Comparison of ENCODE assay signal across 17 cellular contexts in genomic region chr6:156978948-156979347, GRCh38.
A peak's percentile ranks its signal among the peaks of the same experiment; 100 is the strongest.
DNase-seq lines count a peak whose midpoint lies in the region; ATAC-seq and TF ChIP-seq lines count a peak whose summit lies in the region.
"Had no signal": no experiment of that assay in that cellular context is flagged by ENCODE, and none has a peak within 500 bp of the region (broad histone marks: within the 10 kb centered on the region; RNA-seq: fewer than 3 reads in every experiment).

No MANE protein-coding gene starts in this region.

- DNase-seq in activated T-cell treated with anti-CD3 and anti-CD28 coated beads, Interleukin-2, amount 50 U/mL, for 72 hours = no peak
- no peak for DNase-seq in activated T-cell treated with anti-CD3 and anti-CD28 coated beads, Interleukin-2, amount 50 U/mL, for 1 hour
- no peak for DNase-seq in stimulated activated naive CD8-positive, alpha-beta T cell treated with anti-CD3 and anti-CD28 coated beads, Interleukin-15, amount 100 ng/mL, for 72 hours
- DNase-seq in H4 (ENCODE audit: low spot score) (no peak), NCI-H226 (no peak), Caco-2 (no peak)
- DNase-seq: ACHN, dorsolateral prefrontal cortex, IMR-90, mesenchymal stem cell, NCI-H1436 treated with DMSO at 0.1 percent for 48 hours, NCI-H82, ovary had no signal

- H3K36me3 Mint-ChIP-seq in activated T-cell treated with anti-CD3 and anti-CD28 coated beads, Interleukin-2, amount 50 U/mL, for 72 hours (ENCODE audit: insufficient read depth in 2 of 2) = peaks cover 0 to 2% of the 10 kb centered on the region in 2 donors
- H3K36me3 Mint-ChIP-seq in IgD-negative memory B cell = peaks cover 5% of the 10 kb centered on the region
- H3K36me3 Mint-ChIP-seq in Caco-2 (ENCODE audit: insufficient read depth, unreplicated experiment) = peaks cover 4% of the 10 kb centered on the region

- CTCF ChIA-PET in Caco-2 (lab: Charles Lee) = no interaction called here

- peaks cover 91% of the 10 kb centered on the region for H3K4me1 Mint-ChIP-seq in activated T-cell treated with anti-CD3 and anti-CD28 coated beads, Interleukin-2, amount 50 U/mL, for 72 hours (ENCODE audit: low read depth)
- H3K4me1 Mint-ChIP-seq in IgD-negative memory B cell = peaks cover 69 to 84% (median 69%) of the 10 kb centered on the region in 3 donors
- H3K4me1 Mint-ChIP-seq in stimulated activated naive CD8-positive, alpha-beta T cell treated with anti-CD3 and anti-CD28 coated beads, Interleukin-15, amount 100 ng/mL, for 72 hours = peaks cover 100% of the 10 kb centered on the region
- H3K4me1 Mint-ChIP-seq in Caco-2 (ENCODE audit: low read depth, unreplicated experiment) = peaks cover 13% of the 10 kb centered on the region

- no TSS peak for BruUV-seq in Caco-2 (replicated peaks; lab: Mats Ljungman, UMichigan)

- peaks cover 3% of the 10 kb centered on the region; the same call in 1 of the 2 replicates for H3K4me1 ChIP-seq in Caco-2
- H3K4me1 ChIP-seq: SJSA1 had no signal

- H3K27me3 Mint-ChIP-seq in activated T-cell treated with anti-CD3 and anti-CD28 coated beads, Interleukin-2, amount 50 U/mL, for 72 hours (ENCODE audit: low read depth) = no peaks in the 10 kb centered on the region
- no peaks in the 10 kb centered on the region for H3K27me3 Mint-ChIP-seq in IgD-negative memory B cell
- no peaks in the 10 kb centered on the region for H3K27me3 Mint-ChIP-seq in stimulated activated naive CD8-positive, alpha-beta T cell treated with anti-CD3 and anti-CD28 coated beads, Interleukin-15, amount 100 ng/mL, for 72 hours
- H3K27me3 Mint-ChIP-seq in Caco-2 (ENCODE audit: insufficient read depth, unreplicated experiment) = no peaks in the 10 kb centered on the region

- no peaks in the 10 kb centered on the region for H3K9me3 Mint-ChIP-seq in activated T-cell treated with anti-CD3 and anti-CD28 coated beads, Interleukin-2, amount 50 U/mL, for 72 hours
- H3K9me3 Mint-ChIP-seq in IgD-negative memory B cell (no peaks in the 10 kb centered on the region), Caco-2 (ENCODE audit: unreplicated experiment) (no peaks in the 10 kb centered on the region)
- H3K9me3 Mint-ChIP-seq in stimulated activated naive CD8-positive, alpha-beta T cell treated with anti-CD3 and anti-CD28 coated beads, Interleukin-15, amount 100 ng/mL, for 72 hours = no peaks in the 10 kb centered on the region

- H3K27me3 ChIP-seq in Caco-2 (replicated peaks; ENCODE audit: control insufficient read depth, insufficient read depth, low read length) = no peaks in the 10 kb centered on the region
- H3K27me3 ChIP-seq: ascending aorta, dorsolateral prefrontal cortex, ovary, SJSA1 had no signal

- H3K9me3 ChIP-seq in Caco-2 = no peaks in the 10 kb centered on the region
- H3K9me3 ChIP-seq: ascending aorta, ovary, SJSA1 had no signal

- peak overlapping the region; percentile 22 to 70 for H3K4me3 Mint-ChIP-seq in activated T-cell treated with anti-CD3 and anti-CD28 coated beads, Interleukin-2, amount 50 U/mL, for 72 hours
- H3K4me3 Mint-ChIP-seq in IgD-negative memory B cell (peak overlapping the region in 2 of 4 donors; percentile 22 to 41), Caco-2 (ENCODE audit: unreplicated experiment) (no peak overlapping the region)
- H3K4me3 Mint-ChIP-seq in stimulated activated naive CD8-positive, alpha-beta T cell treated with anti-CD3 and anti-CD28 coated beads, Interleukin-15, amount 100 ng/mL, for 72 hours = no peak overlapping the region

- TF ChIP-seq CTCF in Caco-2 (IDR thresholded peaks at IDR 0.05; ENCODE audit: insufficient read depth in 1 of 2, low read depth in 1 of 2, low read length in 1 of 2, severe bottlenecking in 1 of 2, unreplicated experiment in 1 of 2) = no peak

- intact Hi-C loops in Caco-2 (cut with micrococcal nuclease; ENCODE audit: unreplicated experiment) = no loop called here

- POLR2A ChIA-PET in Caco-2 (lab: Charles Lee) = interaction anchor here (0.7 kb wide), 1 partner anchor 108 kb away, joined by 5 read pairs; no protein-coding TSS in a partner anchor

- peak; percentile 87 to 90 for ATAC-seq in activated T-cell treated with anti-CD3 and anti-CD28 coated beads, Interleukin-2, amount 50 U/mL, for 72 hours (replicated peaks in 1 of 2)
- peak; percentile 74 for ATAC-seq in HG02870 (IDR thresholded peaks at IDR 0.05; ENCODE audit: unreplicated experiment)
- ATAC-seq in stimulated activated naive CD8-positive, alpha-beta T cell treated with anti-CD3 and anti-CD28 coated beads, Interleukin-15, amount 100 ng/mL, for 72 hours = peak; percentile 69

- no peak overlapping the region for H3K4me3 ChIP-seq in Caco-2 (ENCODE audit: low read depth, low read length)
- H3K4me3 ChIP-seq: ascending aorta, dorsolateral prefrontal cortex, ovary, SJSA1 had no signal

- peak overlapping the region; percentile 16 for H3K27ac Mint-ChIP-seq in activated T-cell treated with anti-CD3 and anti-CD28 coated beads, Interleukin-2, amount 50 U/mL, for 72 hours
- peak overlapping the region in 2 of 3 donors; percentile 43 to 46 for H3K27ac Mint-ChIP-seq in IgD-negative memory B cell
- H3K27ac Mint-ChIP-seq in stimulated activated naive CD8-positive, alpha-beta T cell treated with anti-CD3 and anti-CD28 coated beads, Interleukin-15, amount 100 ng/mL, for 72 hours = no peak overlapping the region
- H3K27ac Mint-ChIP-seq in Caco-2 (ENCODE audit: unreplicated experiment) = no peak overlapping the region

- H3K36me3 ChIP-seq in Caco-2 (ENCODE audit: control insufficient read depth, insufficient read depth, low read length) = no peaks in the 10 kb centered on the region
- H3K36me3 ChIP-seq: ascending aorta, ovary, SJSA1 had no signal

Comparison
In these comparisons a context has a peak if more than half of its experiments do, and no peak if none do; other contexts are left out.
1. H3K27ac Mint-ChIP-seq: peak in activated T-cell treated with anti-CD3 and anti-CD28 coated beads, Interleukin-2, amount 50 U/mL, for 72 hours (single experiment) and IgD-negative memory B cell (2 of 3); none in stimulated activated naive CD8-positive, alpha-beta T cell treated with anti-CD3 and anti-CD28 coated beads, Interleukin-15, amount 100 ng/mL, for 72 hours (0 of 2) and Caco-2 (single experiment).
2. H3K4me3 Mint-ChIP-seq: peak in activated T-cell treated with anti-CD3 and anti-CD28 coated beads, Interleukin-2, amount 50 U/mL, for 72 hours (2 of 2); none in stimulated activated naive CD8-positive, alpha-beta T cell treated with anti-CD3 and anti-CD28 coated beads, Interleukin-15, amount 100 ng/mL, for 72 hours (0 of 2) and Caco-2 (single experiment).
3. Peak in every context shown above with its lines, with median percentiles within 50 percentile points of each other: ATAC-seq.